ENCODE assay signal across 12 cellular contexts in genomic region chr1:218480691-218481099, GRCh38.
DNase-seq lines count a peak whose midpoint lies in the region; ATAC-seq and TF ChIP-seq lines count a peak whose summit lies in the region.
"Had no signal": no experiment of that assay in that cellular context is flagged by ENCODE, and none has a peak within 500 bp of the region (broad histone marks: within the 10 kb centered on the region; RNA-seq: fewer than 3 reads in every experiment).

No MANE protein-coding gene starts in this region.

- no peak for TF ChIP-seq POLR2A in sigmoid colon (IDR thresholded peaks at IDR 0.05)

- TF ChIP-seq CTCF in ascending aorta (IDR thresholded peaks at IDR 0.05): no peak
- no peak for TF ChIP-seq CTCF in sigmoid colon (IDR thresholded peaks at IDR 0.05)

- POLR2A ChIA-PET in activated CD4-positive, alpha-beta T cell treated with anti-CD3 and anti-CD28 coated beads for 36 hours (lab: Charles Lee): no interaction called here

- H3K36me3 ChIP-seq in ascending aorta (no peaks in the 10 kb centered on the region), sigmoid colon (no peaks in the 10 kb centered on the region)

- H3K4me3 ChIP-seq in ascending aorta (no peak overlapping the region), sigmoid colon (no peak overlapping the region)

- CTCF ChIA-PET in activated CD4-positive, alpha-beta T cell treated with anti-CD3 and anti-CD28 coated beads for 36 hours (lab: Charles Lee): no interaction called here

- no peaks in the 10 kb centered on the region for H3K4me1 Mint-ChIP-seq in activated CD4-positive, alpha-beta T cell treated with anti-CD3 and anti-CD28 coated beads for 36 hours

- no peaks in the 10 kb centered on the region for H3K36me3 Mint-ChIP-seq in activated CD4-positive, alpha-beta T cell treated with anti-CD3 and anti-CD28 coated beads for 36 hours (ENCODE audit: low read depth)

- intact Hi-C loops in ascending aorta (cut with DNase I): loop anchor here (1.0 to 2.0 kb wide), 2 partner anchors 18 to 20 kb away; no protein-coding TSS in a partner anchor
- intact Hi-C loops in sigmoid colon (cut with DNase I): loop anchor here (5.0 kb wide), 1 partner anchor 133 kb away; the partner anchor contains the start of gene TGFB2
- intact Hi-C loops in activated CD4-positive, alpha-beta T cell treated with anti-CD3 and anti-CD28 coated beads for 36 hours (cut with DNase I, micrococcal nuclease): no loop called here

- H3K4me1 ChIP-seq in ascending aorta (peaks cover 3 to 29% of the 10 kb centered on the region in 2 donors), sigmoid colon (peaks cover 0 to 49% (median 35%) of the 10 kb centered on the region in 4 donors)

- no peaks in the 10 kb centered on the region for H3K9me3 Mint-ChIP-seq in activated CD4-positive, alpha-beta T cell treated with anti-CD3 and anti-CD28 coated beads for 36 hours (ENCODE audit: low read depth)

- TF ChIP-seq EP300 in sigmoid colon (IDR thresholded peaks at IDR 0.05): no peak

- H3K27ac Mint-ChIP-seq in activated CD4-positive, alpha-beta T cell treated with anti-CD3 and anti-CD28 coated beads for 36 hours: no peak overlapping the region
- H3K27ac Mint-ChIP-seq: activated CD8-positive, alpha-beta T cell treated with anti-CD3 and anti-CD28 coated beads, Interleukin-2, amount 10 ng/mL, durations not matched to agents 7 days and 5 days had no signal

- ATAC-seq in activated CD4-positive, alpha-beta T cell treated with anti-CD3 and anti-CD28 coated beads for 36 hours: no peak
- ATAC-seq: activated CD8-positive, alpha-beta T cell treated with anti-CD3 and anti-CD28 coated beads, Interleukin-2, amount 10 ng/mL, durations not matched to agents 7 days and 5 days had no signal

- no peaks in the 10 kb centered on the region for H3K27me3 ChIP-seq in ascending aorta
- H3K27me3 ChIP-seq in sigmoid colon: no peaks in the 10 kb centered on the region

- H3K27me3 Mint-ChIP-seq in activated CD4-positive, alpha-beta T cell treated with anti-CD3 and anti-CD28 coated beads for 36 hours: peaks cover 7% of the 10 kb centered on the region

- H3K27ac ChIP-seq in ascending aorta (peak overlapping the region; percentile 35 to 37), sigmoid colon (peak overlapping the region; percentile 63 to 86 (median 75))

- no peaks in the 10 kb centered on the region for H3K9me3 ChIP-seq in ascending aorta
- no peaks in the 10 kb centered on the region for H3K9me3 ChIP-seq in sigmoid colon

- DNase-seq in GM04504 (ENCODE audit: low read depth) (peak; percentile 75), ascending aorta (ENCODE audit: low spot score in 2 of 2) (no peak), glomerular visceral epithelial cell (ENCODE audit: extremely low spot score) (peak; percentile 75), sigmoid colon (no peak), germinal center (ENCODE audit: low spot score) (no peak), D341Med (ENCODE audit: low spot score) (no peak), NCI-H1694 treated with DMSO at 0.1 percent for 48 hours (lab: John Stamatoyannopoulos, UW) (no peak)
- no peak for DNase-seq in activated CD4-positive, alpha-beta T cell treated with anti-CD3 and anti-CD28 coated beads for 36 hours
- DNase-seq: activated CD8-positive, alpha-beta T cell treated with anti-CD3 and anti-CD28 coated beads, Interleukin-2, amount 10 ng/mL, durations not matched to agents 7 days and 5 days; NCI-H1436 treated with DMSO at 0.1 percent for 48 hours; SHP77 had no signal

- no peak overlapping the region for H3K4me3 Mint-ChIP-seq in activated CD4-positive, alpha-beta T cell treated with anti-CD3 and anti-CD28 coated beads for 36 hours
- H3K4me3 Mint-ChIP-seq: activated CD8-positive, alpha-beta T cell treated with anti-CD3 and anti-CD28 coated beads, Interleukin-2, amount 10 ng/mL, durations not matched to agents 7 days and 5 days; neural crest cell had no signal

Comparison
In these comparisons a context has a peak if more than half of its experiments do, and no peak if none do; other contexts are left out.
1. DNase-seq: peak in GM04504 (single experiment) and glomerular visceral epithelial cell (single experiment); none in ascending aorta (0 of 2), sigmoid colon (single experiment), germinal center (single experiment), activated CD4-positive, alpha-beta T cell treated with anti-CD3 and anti-CD28 coated beads for 36 hours (single experiment), D341Med (single experiment) and NCI-H1694 treated with DMSO at 0.1 percent for 48 hours (single experiment).
2. intact Hi-C loops: an anchor here in ascending aorta (1.0 to 2.0 kb wide) and sigmoid colon (5.0 kb wide); none called in activated CD4-positive, alpha-beta T cell treated with anti-CD3 and anti-CD28 coated beads for 36 hours.